ENCODE assay signal across 8 cellular contexts in the genomic region with DNA sequence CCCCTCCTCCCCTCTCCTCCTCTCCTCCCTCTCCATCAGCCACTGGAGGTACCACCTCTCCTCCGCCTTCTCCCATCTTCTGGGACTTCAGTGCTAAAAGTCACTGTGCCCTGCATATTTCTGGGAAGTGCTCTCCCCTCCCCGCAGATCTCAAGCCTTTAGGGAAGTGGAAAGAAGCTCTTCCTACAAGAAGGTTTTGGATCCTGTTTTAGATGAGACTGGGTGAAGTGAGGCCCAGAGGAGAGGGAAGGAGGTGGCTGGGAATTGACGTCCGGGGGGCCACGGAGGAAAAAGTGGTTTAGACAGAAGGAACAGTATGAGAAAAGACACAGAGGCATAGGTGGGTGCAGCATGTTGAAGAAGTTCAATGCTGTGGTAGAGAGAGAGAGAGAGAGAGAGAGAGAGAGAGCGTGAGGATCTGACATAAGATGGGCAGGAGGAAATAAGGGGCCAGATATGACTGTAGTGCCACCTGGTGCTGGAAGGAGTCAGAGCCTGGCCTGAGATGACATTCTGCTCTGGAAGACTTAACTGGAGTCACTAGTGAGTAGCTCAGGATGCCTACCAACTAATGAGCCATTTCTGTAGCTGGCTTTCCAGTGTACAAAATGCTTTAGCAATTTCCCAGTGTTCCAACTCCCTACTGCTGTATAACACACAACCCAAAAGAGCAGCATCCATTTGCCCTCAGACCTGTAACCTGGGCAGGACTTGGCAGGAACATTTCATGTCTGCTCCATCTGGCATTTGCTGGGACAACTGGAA. TPM values are rescaled to one million over a fixed set of nuclear protein-coding genes. Genes with fewer than 3 reads are reported as not detected.
DNase-seq lines count a peak whose midpoint lies in the region; ATAC-seq, FAIRE-seq and TF ChIP-seq lines count a peak whose summit lies in the region.

No MANE protein-coding gene starts in this region.

- H3K4me1 Mint-ChIP-seq in activated CD8-positive, alpha-beta T cell treated with anti-CD3 and anti-CD28 coated beads for 36 hours (ENCODE audit: low read depth): no peaks in the 10 kb centered on the region

- DNase-seq in NCI-H1436 (lab: John Stamatoyannopoulos, UW) (peak; percentile 60), NCI-H1436 treated with DMSO at 0.1 percent for 48 hours (lab: John Stamatoyannopoulos, UW) (no peak), NCI-H524 (lab: John Stamatoyannopoulos, UW) (peak; percentile 72 to 87), frontal cortex (ENCODE audit: low spot score in 2 of 2) (peak; percentile 31 to 64), nucleus accumbens (lab: John Stamatoyannopoulos, UW) (peak in 41 of 56 donors; percentile 14 to 77 (median 31)), activated gamma-delta T cell (lab: John Stamatoyannopoulos, UW) (no peak)
- DNase-seq in activated CD8-positive, alpha-beta T cell treated with anti-CD3 and anti-CD28 coated beads for 36 hours: peak; percentile 67

- FAIRE-seq in frontal cortex (lab: Jason Lieb, UNC): no peak

- no peaks in the 10 kb centered on the region for H3K36me3 Mint-ChIP-seq in activated CD8-positive, alpha-beta T cell treated with anti-CD3 and anti-CD28 coated beads for 36 hours (ENCODE audit: low read depth)

- peak; percentile 34 for TF ChIP-seq CTCF in activated CD8-positive, alpha-beta T cell treated with anti-CD3 and anti-CD28 coated beads for 36 hours (IDR thresholded peaks at IDR 0.05)

- intact Hi-C loops in activated CD8-positive, alpha-beta T cell treated with anti-CD3 and anti-CD28 coated beads for 36 hours (cut with micrococcal nuclease): no loop called here

- peak; percentile 57 for ATAC-seq in HG02642 (IDR thresholded peaks at IDR 0.05; ENCODE audit: poor library complexity, unreplicated experiment)
- ATAC-seq in activated CD8-positive, alpha-beta T cell treated with anti-CD3 and anti-CD28 coated beads for 36 hours: peak; percentile 92

- peaks cover 3% of the 10 kb centered on the region for H3K27me3 Mint-ChIP-seq in activated CD8-positive, alpha-beta T cell treated with anti-CD3 and anti-CD28 coated beads for 36 hours

- H3K9me3 Mint-ChIP-seq in activated CD8-positive, alpha-beta T cell treated with anti-CD3 and anti-CD28 coated beads for 36 hours: no peaks in the 10 kb centered on the region

- no peak overlapping the region for H3K4me3 Mint-ChIP-seq in activated CD8-positive, alpha-beta T cell treated with anti-CD3 and anti-CD28 coated beads for 36 hours

- POLR2A ChIA-PET in activated CD8-positive, alpha-beta T cell treated with anti-CD3 and anti-CD28 coated beads for 36 hours (lab: Charles Lee): no interaction called here

- CTCF ChIA-PET in activated CD8-positive, alpha-beta T cell treated with anti-CD3 and anti-CD28 coated beads for 36 hours (lab: Charles Lee): interaction anchor here (0.6 to 2.3 kb wide), 12 partner anchors 9 to 233 kb away, joined by 3 to 15 read pairs (median 4); no protein-coding TSS in a partner anchor

- H3K27ac Mint-ChIP-seq in activated CD8-positive, alpha-beta T cell treated with anti-CD3 and anti-CD28 coated beads for 36 hours: no peak overlapping the region

RNA-seq across cellular contexts. Expression of gene ZSCAN20, which starts 16.7 kb away (rescaled TPM):
- 1 to 10 TPM; 2.6 to 3.2 TPM for total RNA-seq in activated CD8-positive, alpha-beta T cell treated with anti-CD3 and anti-CD28 coated beads for 36 hours
- total RNA-seq in frontal cortex: 7.3 TPM

RNA-seq across cellular contexts. Expression of gene PHC2, which starts 24.8 kb away (rescaled TPM):
- 10 to 100 TPM; 26.0 to 28.0 TPM for total RNA-seq in activated CD8-positive, alpha-beta T cell treated with anti-CD3 and anti-CD28 coated beads for 36 hours
- 35.5 TPM for total RNA-seq in frontal cortex

Comparison
In these comparisons a context has a peak if more than half of its experiments do, and no peak if none do; other contexts are left out.
1. DNase-seq: peak in NCI-H1436 (single experiment), NCI-H524 (2 of 2), activated CD8-positive, alpha-beta T cell treated with anti-CD3 and anti-CD28 coated beads for 36 hours (single experiment), frontal cortex (2 of 2) and nucleus accumbens (41 of 56); none in NCI-H1436 treated with DMSO at 0.1 percent for 48 hours (single experiment) and activated gamma-delta T cell (single experiment).